In genomic region chr12:64670856-64671639, GRCh38 we compare ENCODE assay signal across 8 cellular contexts.
DNase-seq lines count a peak whose midpoint lies in the region; ATAC-seq and TF ChIP-seq lines count a peak whose summit lies in the region.

No MANE protein-coding gene starts in this region.

- peaks cover 33% of the 10 kb centered on the region for H3K36me3 Mint-ChIP-seq in activated CD4-positive, alpha-beta memory T cell treated with anti-CD3 and anti-CD28 coated beads, Interleukin-2, amount 10 ng/mL, durations not matched to agents 7 days and 5 days (ENCODE audit: low read depth)
- H3K36me3 Mint-ChIP-seq in stimulated activated memory B cell treated with anti-CD40 and anti-IgM and Interleukin-4, amounts not matched to agents 10 μg/mL and 1 μg/mL and 100 μg/mL, for 72 hours, result peaks cover 5% of the 10 kb centered on the region

- H3K9me3 Mint-ChIP-seq in activated CD4-positive, alpha-beta memory T cell treated with anti-CD3 and anti-CD28 coated beads, Interleukin-2, amount 10 ng/mL, durations not matched to agents 7 days and 5 days, result no peaks in the 10 kb centered on the region
- H3K9me3 Mint-ChIP-seq in stimulated activated memory B cell treated with anti-CD40 and anti-IgM and Interleukin-4, amounts not matched to agents 10 μg/mL and 1 μg/mL and 100 μg/mL, for 72 hours, result no peaks in the 10 kb centered on the region

- H3K27me3 Mint-ChIP-seq in activated CD4-positive, alpha-beta memory T cell treated with anti-CD3 and anti-CD28 coated beads, Interleukin-2, amount 10 ng/mL, durations not matched to agents 7 days and 5 days, result no peaks in the 10 kb centered on the region
- no peaks in the 10 kb centered on the region for H3K27me3 Mint-ChIP-seq in stimulated activated memory B cell treated with anti-CD40 and anti-IgM and Interleukin-4, amounts not matched to agents 10 μg/mL and 1 μg/mL and 100 μg/mL, for 72 hours

- ATAC-seq in Right ventricle myocardium inferior (peak; percentile 45), HG02970 (IDR thresholded peaks at IDR 0.05; ENCODE audit: low FRiP score, unreplicated experiment) (no peak)
- no peak for ATAC-seq in stimulated activated memory B cell treated with anti-CD40 and anti-IgM and Interleukin-4, amounts not matched to agents 10 μg/mL and 1 μg/mL and 100 μg/mL, for 72 hours

- DNase-seq in HT1080 (ENCODE audit: low read depth) (peak; percentile 72), Right ventricle myocardium inferior (ENCODE audit: missing footprints) (no peak), globus pallidus (ENCODE audit: low spot score) (no peak), GM13976 (ENCODE audit: low spot score) (no peak), SHP77 treated with DMSO at 0.1 percent for 48 hours (lab: John Stamatoyannopoulos, UW) (no peak)
- peak; percentile 41 for DNase-seq in activated CD4-positive, alpha-beta memory T cell treated with anti-CD3 and anti-CD28 coated beads, Interleukin-2, amount 10 ng/mL, durations not matched to agents 7 days and 5 days

- intact Hi-C loops in Right ventricle myocardium inferior (cut with DNase I), result no loop called here

- peaks cover 93% of the 10 kb centered on the region for H3K4me1 Mint-ChIP-seq in activated CD4-positive, alpha-beta memory T cell treated with anti-CD3 and anti-CD28 coated beads, Interleukin-2, amount 10 ng/mL, durations not matched to agents 7 days and 5 days
- H3K4me1 Mint-ChIP-seq in stimulated activated memory B cell treated with anti-CD40 and anti-IgM and Interleukin-4, amounts not matched to agents 10 μg/mL and 1 μg/mL and 100 μg/mL, for 72 hours, result peaks cover 94% of the 10 kb centered on the region

- CTCF ChIA-PET in activated CD4-positive, alpha-beta memory T cell treated with anti-CD3 and anti-CD28 coated beads, Interleukin-2, amount 10 ng/mL, durations not matched to agents 7 days and 5 days (lab: Charles Lee), result interaction anchor here (1.6 to 4.0 kb wide), 4 partner anchors 9 to 122 kb away, joined by 7 to 92 read pairs (median 22); no protein-coding TSS in a partner anchor

- in situ Hi-C loops in GM13976 (cut with MboI; ENCODE audit: low sequenced_read_pairs, unreplicated experiment), result no loop called here

- H3K4me3 Mint-ChIP-seq in activated CD4-positive, alpha-beta memory T cell treated with anti-CD3 and anti-CD28 coated beads, Interleukin-2, amount 10 ng/mL, durations not matched to agents 7 days and 5 days, result peak overlapping the region; percentile 82
- H3K4me3 Mint-ChIP-seq in stimulated activated memory B cell treated with anti-CD40 and anti-IgM and Interleukin-4, amounts not matched to agents 10 μg/mL and 1 μg/mL and 100 μg/mL, for 72 hours, result peak overlapping the region; percentile 5

- H3K27ac Mint-ChIP-seq in activated CD4-positive, alpha-beta memory T cell treated with anti-CD3 and anti-CD28 coated beads, Interleukin-2, amount 10 ng/mL, durations not matched to agents 7 days and 5 days, result peak overlapping the region; percentile 98
- peak overlapping the region; percentile 87 for H3K27ac Mint-ChIP-seq in stimulated activated memory B cell treated with anti-CD40 and anti-IgM and Interleukin-4, amounts not matched to agents 10 μg/mL and 1 μg/mL and 100 μg/mL, for 72 hours

- no peak for TF ChIP-seq CTCF in GM13976 (IDR thresholded peaks at IDR 0.05; ENCODE audit: borderline replicate concordance, control extremely low read depth, extremely low read depth, insufficient read depth, missing control alignments)

- POLR2A ChIA-PET in activated CD4-positive, alpha-beta memory T cell treated with anti-CD3 and anti-CD28 coated beads, Interleukin-2, amount 10 ng/mL, durations not matched to agents 7 days and 5 days (lab: Charles Lee), result interaction anchor here (1.1 to 10.0 kb wide), 5 partner anchors 10 to 101 kb away, joined by 3 to 301 read pairs (median 38); partner anchors contain the start of gene RASSF3

Comparison
In these comparisons a context has a peak if more than half of its experiments do, and no peak if none do; other contexts are left out.
1. DNase-seq: peak in HT1080 (single experiment) and activated CD4-positive, alpha-beta memory T cell treated with anti-CD3 and anti-CD28 coated beads, Interleukin-2, amount 10 ng/mL, durations not matched to agents 7 days and 5 days (single experiment); none in Right ventricle myocardium inferior (single experiment), globus pallidus (single experiment), GM13976 (single experiment) and SHP77 treated with DMSO at 0.1 percent for 48 hours (single experiment).